Comparison of ENCODE assay signal across 35 cellular contexts in genomic region chr17:35821308-35821707, GRCh38. TPM values are rescaled to one million over a fixed set of nuclear protein-coding genes. Genes with fewer than 3 reads are reported as not detected.
"Had no signal": no experiment of that assay in that cellular context is flagged by ENCODE, and none has a peak within 500 bp of the region (broad histone marks: within the 10 kb centered on the region; RNA-seq: fewer than 3 reads in every experiment).

No MANE protein-coding gene starts in this region.

- H3K9me3 Mint-ChIP-seq: activated CD4-positive, alpha-beta memory T cell treated with anti-CD3 and anti-CD28 coated beads, Interleukin-2, amount 10 ng/mL, durations not matched to agents 7 days and 5 days; activated naive CD4-positive, alpha-beta T cell treated with anti-CD3 and anti-CD28 coated beads, Interleukin-2, amount 50 U/mL, for 72 hours; activated T-helper 17 cell treated with anti-CD3 and anti-CD28 coated beads, Interleukin-2, amount 50 U/mL, for 72 hours; T-helper 1 cell treated with Interleukin-12 subunit alpha and Interleukin-12 subunit beta and Interleukin-4 antibody, amounts not matched to agents 30 μg/mL and 1 μg/mL, for 36 hours; T-helper 2 cell treated with Interferon-gamma antibody and Interleukin-4, amounts not matched to agents 5 μg/mL and 100 μg/mL, for 36 hours; WTC11 had no signal

- H3K27me3 Mint-ChIP-seq: activated CD4-positive, alpha-beta memory T cell treated with anti-CD3 and anti-CD28 coated beads, Interleukin-2, amount 10 ng/mL, durations not matched to agents 7 days and 5 days; activated T-helper 17 cell treated with anti-CD3 and anti-CD28 coated beads, Interleukin-2, amount 50 U/mL, for 72 hours had no signal

- DNase-seq: activated CD4-positive, alpha-beta memory T cell treated with anti-CD3 and anti-CD28 coated beads, Interleukin-2, amount 10 ng/mL, durations not matched to agents 7 days and 5 days; activated CD4-positive, alpha-beta T cell treated with anti-CD3 and anti-CD28 coated beads for 4 hours; activated effector memory CD4-positive, alpha-beta T cell treated with anti-CD3 and anti-CD28 coated beads, Interleukin-2, amount 50 U/mL, for 16 hours; activated naive CD4-positive, alpha-beta T cell treated with Interleukin-2 at 50 U/mL for 16 hours; activated T-cell treated with anti-CD3 and anti-CD28 coated beads, Interleukin-2, amount 50 U/mL, for 48 hours; adrenal gland; body of pancreas; caudate nucleus; NCI-H1105; NCI-H1417 treated with DMSO at 0.1 percent for 48 hours; NCI-H187 treated with DMSO at 0.1 percent for 48 hours; NCI-H2081; NCI-H226; NCI-H446 treated with DMSO at 0.1 percent for 48 hours; NCI-H524; NCI-H69; NCI-H82; SHP77; SJCRH30; SK-N-SH had no signal

- H3K4me1 Mint-ChIP-seq: WTC11 had no signal

- H3K27me3 ChIP-seq: adrenal gland, body of pancreas, SJCRH30 had no signal

- H3K4me1 ChIP-seq: SJCRH30 had no signal

- H3K4me3 ChIP-seq: adrenal gland, body of pancreas, SJCRH30 had no signal

- H3K27ac ChIP-seq: adrenal gland, body of pancreas, KMS-11, SJCRH30 had no signal

- H3K27ac Mint-ChIP-seq: activated CD4-positive, alpha-beta memory T cell treated with anti-CD3 and anti-CD28 coated beads, Interleukin-2, amount 10 ng/mL, durations not matched to agents 7 days and 5 days; activated T-helper 17 cell treated with anti-CD3 and anti-CD28 coated beads, Interleukin-2, amount 50 U/mL, for 72 hours; T-helper 1 cell treated with Interleukin-12 subunit alpha and Interleukin-12 subunit beta and Interleukin-4 antibody, amounts not matched to agents 30 μg/mL and 1 μg/mL, for 36 hours; T-helper 2 cell treated with Interferon-gamma antibody and Interleukin-4, amounts not matched to agents 5 μg/mL and 100 μg/mL, for 36 hours; WTC11 had no signal

- ATAC-seq: activated CD4-positive, CD25-positive, alpha-beta regulatory T cell treated with anti-CD3 and anti-CD28 coated beads, Interleukin-2, amount 50 U/mL, for 24 hours; activated naive CD4-positive, alpha-beta T cell treated with anti-CD3 and anti-CD28 coated beads, Interleukin-2, amount 50 U/mL, for 72 hours; activated T-helper 17 cell treated with anti-CD3 and anti-CD28 coated beads, Interleukin-2, amount 50 U/mL, for 72 hours; body of pancreas; Panc1; WTC11 had no signal

- H3K9me3 ChIP-seq: adrenal gland, body of pancreas, SJCRH30, SK-N-SH had no signal

- H3K4me3 Mint-ChIP-seq: activated CD4-positive, alpha-beta memory T cell treated with anti-CD3 and anti-CD28 coated beads, Interleukin-2, amount 10 ng/mL, durations not matched to agents 7 days and 5 days; activated T-helper 17 cell treated with anti-CD3 and anti-CD28 coated beads, Interleukin-2, amount 50 U/mL, for 72 hours; T-helper 1 cell treated with Interleukin-12 subunit alpha and Interleukin-12 subunit beta and Interleukin-4 antibody, amounts not matched to agents 30 μg/mL and 1 μg/mL, for 36 hours; T-helper 2 cell treated with Interferon-gamma antibody and Interleukin-4, amounts not matched to agents 5 μg/mL and 100 μg/mL, for 36 hours; WTC11 had no signal

RNA-seq across cellular contexts. Expression of gene MMP28, which starts 25.9 kb away (rescaled TPM):
- total RNA-seq: activated CD4-positive, alpha-beta memory T cell treated with anti-CD3 and anti-CD28 coated beads, Interleukin-2, amount 10 ng/mL, durations not matched to agents 7 days and 5 days; activated CD8-positive, alpha-beta memory T cell treated with anti-CD3 and anti-CD28 coated beads for 36 hours; activated T-helper 17 cell treated with anti-CD3 and anti-CD28 coated beads, Interleukin-2, amount 50 U/mL, for 72 hours; LHCN-M2; RPMI7951; SJCRH30 had no signal

RNA-seq across cellular contexts. Expression of gene HEATR9, which starts 47.4 kb away (rescaled TPM):
- total RNA-seq: activated naive CD4-positive, alpha-beta T cell treated with anti-CD3 and anti-CD28 coated beads, Interleukin-2, amount 50 U/mL, for 72 hours; adrenal gland; astrocyte; body of pancreas; bronchial epithelial cell; cerebellum; LHCN-M2; M059J; RPMI7951; SJCRH30; WTC11 had no signal

RNA-seq across cellular contexts. Expression of gene CCL5, which starts 58.9 kb away (rescaled TPM):
- total RNA-seq: bronchial epithelial cell, SJCRH30 had no signal
